In the genomic region with DNA sequence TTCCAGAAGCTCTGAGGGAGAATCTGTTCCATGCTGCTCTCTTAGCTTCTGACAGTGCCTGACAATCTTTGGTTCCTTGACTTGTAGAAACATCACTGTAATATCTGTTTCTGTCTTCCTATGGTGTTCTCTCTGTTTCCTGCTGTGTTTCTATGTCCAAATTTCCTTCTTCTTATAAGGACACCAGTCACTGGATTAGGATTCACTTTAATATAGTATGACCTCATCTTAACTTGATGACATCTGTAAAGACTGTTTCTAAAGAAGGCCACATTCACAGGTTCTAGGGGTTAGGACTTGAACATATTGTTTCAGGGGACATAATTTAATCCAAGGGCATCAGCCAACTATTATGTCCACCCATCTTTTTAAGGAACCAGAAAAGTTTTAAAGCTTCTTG, we compare ENCODE assay signal across 22 cellular contexts.
"Had no signal": no experiment of that assay in that cellular context is flagged by ENCODE, and none has a peak within 500 bp of the region (broad histone marks: within the 10 kb centered on the region; RNA-seq: fewer than 3 reads in every experiment).

No MANE protein-coding gene starts in this region.

- H3K4me3 Mint-ChIP-seq: T-cell had no signal

- H3K9me3 Mint-ChIP-seq: T-cell had no signal

- H3K36me3 Mint-ChIP-seq: T-cell had no signal

- H3K9me3 ChIP-seq: MG63, SJSA1 had no signal

- H3K4me3 ChIP-seq: MG63, SJSA1, SK-N-MC had no signal

- H3K27ac Mint-ChIP-seq: T-cell had no signal

- FAIRE-seq: RCC 7860 had no signal

- DNase-seq: IMR-90, Karpas-422, KG1, MG63, NCI-H1092, NCI-H1105 treated with DMSO at 0.1 percent for 48 hours, NCI-H1417 treated with DMSO at 0.1 percent for 48 hours, NCI-H1694 treated with DMSO at 0.1 percent for 48 hours, NCI-H1930, NCI-H2081 treated with DMSO at 0.1 percent for 48 hours, NCI-H2171, NCI-H226, NCI-H446, NCI-H774, Right ventricle myocardium superior, RPMI8226, SIG-M5, SW 1271, T-cell had no signal

- H3K4me1 Mint-ChIP-seq: T-cell had no signal

- H3K27me3 ChIP-seq: MG63, SJSA1 had no signal

- H3K27ac ChIP-seq: SK-N-MC had no signal

- H3K36me3 ChIP-seq: MG63, SJSA1 had no signal
